ENCODE assay signal across 2 cellular contexts in the genomic region with DNA sequence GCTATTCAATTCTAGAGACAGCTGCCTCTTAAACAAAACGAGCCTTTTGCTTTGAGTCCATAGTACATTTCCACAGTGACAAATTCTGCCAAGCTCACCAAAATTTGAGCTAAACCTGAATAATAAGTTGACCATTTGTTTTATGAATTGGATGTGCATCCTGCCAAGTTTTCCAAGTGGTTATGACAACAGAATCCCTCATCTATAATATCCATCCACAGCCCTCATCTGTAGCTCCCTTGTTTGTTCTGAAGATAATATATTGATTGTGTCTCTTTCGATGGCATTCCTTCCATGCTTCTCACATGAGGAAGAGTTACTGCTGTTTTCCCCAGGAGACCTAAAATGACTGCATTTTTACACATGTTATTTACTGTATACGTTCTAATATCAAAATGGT.
TF ChIP-seq lines count a peak whose summit lies in the region.

No MANE protein-coding gene starts in this region.

TF ChIP-seq in HepG2, 621 proteins besides CTCF, POLR2A, EP300 and RAD21:
- TF ChIP-seq ZNF746 (CRISPR knock-in tag; IDR thresholded peaks at IDR 0.05) (no peak), TAF1 (CRISPR knock-in tag; IDR thresholded peaks at IDR 0.05) (no peak), ONECUT2 (CRISPR knock-in tag; IDR thresholded peaks at IDR 0.05) (0 out of 2 replicates have a peak, but pooled peaks have one; percentile 28), THAP8 (CRISPR knock-in tag; IDR thresholded peaks at IDR 0.05; ENCODE audit: borderline replicate concordance) (no peak), KAT2B (IDR thresholded peaks at IDR 0.05; ENCODE audit: borderline replicate concordance, low read depth, low read length) (0 out of 2 replicates have a peak, but pooled peaks have one; percentile 25), JDP2 (CRISPR knock-in tag; IDR thresholded peaks at IDR 0.05; ENCODE audit: borderline replicate concordance) (no peak)
- TF ChIP-seq, protein P1, sequence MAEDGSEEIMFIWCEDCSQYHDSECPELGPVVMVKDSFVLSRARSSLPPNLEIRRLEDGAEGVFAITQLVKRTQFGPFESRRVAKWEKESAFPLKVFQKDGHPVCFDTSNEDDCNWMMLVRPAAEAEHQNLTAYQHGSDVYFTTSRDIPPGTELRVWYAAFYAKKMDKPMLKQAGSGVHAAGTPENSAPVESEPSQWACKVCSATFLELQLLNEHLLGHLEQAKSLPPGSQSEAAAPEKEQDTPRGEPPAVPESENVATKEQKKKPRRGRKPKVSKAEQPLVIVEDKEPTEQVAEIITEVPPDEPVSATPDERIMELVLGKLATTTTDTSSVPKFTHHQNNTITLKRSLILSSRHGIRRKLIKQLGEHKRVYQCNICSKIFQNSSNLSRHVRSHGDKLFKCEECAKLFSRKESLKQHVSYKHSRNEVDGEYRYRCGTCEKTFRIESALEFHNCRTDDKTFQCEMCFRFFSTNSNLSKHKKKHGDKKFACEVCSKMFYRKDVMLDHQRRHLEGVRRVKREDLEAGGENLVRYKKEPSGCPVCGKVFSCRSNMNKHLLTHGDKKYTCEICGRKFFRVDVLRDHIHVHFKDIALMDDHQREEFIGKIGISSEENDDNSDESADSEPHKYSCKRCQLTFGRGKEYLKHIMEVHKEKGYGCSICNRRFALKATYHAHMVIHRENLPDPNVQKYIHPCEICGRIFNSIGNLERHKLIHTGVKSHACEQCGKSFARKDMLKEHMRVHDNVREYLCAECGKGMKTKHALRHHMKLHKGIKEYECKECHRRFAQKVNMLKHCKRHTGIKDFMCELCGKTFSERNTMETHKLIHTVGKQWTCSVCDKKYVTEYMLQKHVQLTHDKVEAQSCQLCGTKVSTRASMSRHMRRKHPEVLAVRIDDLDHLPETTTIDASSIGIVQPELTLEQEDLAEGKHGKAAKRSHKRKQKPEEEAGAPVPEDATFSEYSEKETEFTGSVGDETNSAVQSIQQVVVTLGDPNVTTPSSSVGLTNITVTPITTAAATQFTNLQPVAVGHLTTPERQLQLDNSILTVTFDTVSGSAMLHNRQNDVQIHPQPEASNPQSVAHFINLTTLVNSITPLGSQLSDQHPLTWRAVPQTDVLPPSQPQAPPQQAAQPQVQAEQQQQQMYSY (CRISPR knock-in tag; IDR thresholded peaks at IDR 0.05): no peak
TF ChIP-seq in HepG2: peak in this region for 2.

TF ChIP-seq in H1, 55 proteins besides CTCF, POLR2A, EP300 and RAD21:
- TF ChIP-seq SUZ12 (IDR thresholded peaks at IDR 0.05; ENCODE audit: low read length) (no peak), KDM5A (IDR thresholded peaks at IDR 0.05; ENCODE audit: low read length) (no peak)
